ENCODE assay signal across 10 cellular contexts in genomic region chr9:98721643-98722042, GRCh38.
"Had no signal": no experiment of that assay in that cellular context is flagged by ENCODE, and none has a peak within 500 bp of the region (broad histone marks: within the 10 kb centered on the region; RNA-seq: fewer than 3 reads in every experiment).

No MANE protein-coding gene starts in this region.

- H3K4me1 ChIP-seq: HAP-1 had no signal

- H3K27ac Mint-ChIP-seq: GM23338, H9, HFFc6 had no signal

- H3K9me3 Mint-ChIP-seq: GM23338, H9 had no signal

- DNase-seq: GM23248, H7, H9, HCEC 1CT, HFFc6 had no signal

- H3K27ac ChIP-seq: GM23248 had no signal

- FAIRE-seq: H1, H54 had no signal

- H3K9ac ChIP-seq: GM23248 had no signal

- H3K4me3 Mint-ChIP-seq: GM23338, H9, HFFc6 had no signal

- H3K9me3 ChIP-seq: HAP-1 had no signal

- H3K4me3 ChIP-seq: GM23248, GM23338, HAP-1 had no signal

- H3K36me3 ChIP-seq: HAP-1 had no signal

- H2AFZ ChIP-seq: GM23248, GM23338 had no signal

- ATAC-seq: GM23338, HCT116 had no signal

- H3K4me2 ChIP-seq: GM23338 had no signal

- H3K4me1 Mint-ChIP-seq: GM23338, H9 had no signal
